12 cellular contexts compared by ENCODE assay signal in the genomic region with DNA sequence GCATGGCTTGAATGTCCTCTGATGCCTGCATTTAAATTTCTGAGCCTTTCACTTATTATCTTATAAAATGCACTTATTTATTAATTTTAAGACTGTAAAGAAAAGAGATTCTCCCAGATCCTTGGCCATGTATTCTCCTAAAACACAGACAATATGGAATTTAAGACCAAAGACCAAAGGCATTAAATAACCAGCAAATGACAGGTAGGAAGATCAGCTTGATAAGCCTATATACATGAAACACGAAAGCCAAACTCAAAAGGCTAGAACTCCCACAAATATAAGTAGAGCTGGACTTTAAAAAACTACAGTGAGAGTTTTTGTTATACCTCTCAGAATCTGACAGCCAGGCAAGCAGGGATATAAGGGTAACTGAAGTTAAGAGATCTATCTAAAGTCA. TPM values are rescaled to one million over a fixed set of nuclear protein-coding genes. Genes with fewer than 3 reads are reported as not detected.
DNase-seq lines count a peak whose midpoint lies in the region; ATAC-seq and TF ChIP-seq lines count a peak whose summit lies in the region.
"Had no signal": no experiment of that assay in that cellular context is flagged by ENCODE, and none has a peak within 500 bp of the region (broad histone marks: within the 10 kb centered on the region; RNA-seq: fewer than 3 reads in every experiment).

No MANE protein-coding gene starts in this region.

- H3K9me3 Mint-ChIP-seq in osteocyte (ENCODE audit: unreplicated experiment), result no peaks in the 10 kb centered on the region

- DNase-seq in right cardiac atrium (no peak), left cardiac atrium (no peak), dorsolateral prefrontal cortex (no peak), osteocyte (ENCODE audit: extremely low spot score, unreplicated experiment) (no peak), EL (no peak)
- DNase-seq in activated CD4-positive, CD25-positive, alpha-beta regulatory T cell treated with anti-CD3 and anti-CD28 coated beads, Interleukin-2, amount 50 U/mL, for 72 hours, result no peak
- DNase-seq in activated CD4-positive, alpha-beta T cell treated with anti-CD3 and anti-CD28 coated beads for 48 hours, result no peak
- DNase-seq: NCI-H1048; NCI-H748 treated with DMSO at 0.1 percent for 48 hours; stimulated activated CD4-positive, alpha-beta T cell treated with anti-CD3 and anti-CD28 coated beads, Interleukin-1b, Interleukin-23, amount 100 ng/mL, for 48 hours had no signal

- peaks cover 6% of the 10 kb centered on the region for H3K36me3 Mint-ChIP-seq in osteocyte (ENCODE audit: unreplicated experiment)

- H3K4me3 ChIP-seq in right cardiac atrium (ENCODE audit: low read length) (peak overlapping the region; percentile 42), dorsolateral prefrontal cortex (peak overlapping the region in 10 of 59 donors; percentile 7 to 34 (median 20))
- H3K4me3 ChIP-seq: cardiac muscle cell had no signal

- WGBS in right cardiac atrium, result 48% methylated on average over 1 of the region's 1 CpG

- H3K9me3 ChIP-seq in right cardiac atrium (ENCODE audit: control insufficient read depth, low read length), result no peaks in the 10 kb centered on the region

- H3K27ac ChIP-seq in right cardiac atrium (ENCODE audit: low read length) (peak overlapping the region; percentile 100), dorsolateral prefrontal cortex (peak overlapping the region in 48 of 59 donors; percentile 0 to 95 (median 75))
- H3K27ac ChIP-seq: cardiac muscle cell had no signal

- H3K27me3 Mint-ChIP-seq in osteocyte (ENCODE audit: unreplicated experiment), result no peaks in the 10 kb centered on the region

- TF ChIP-seq CTCF in dorsolateral prefrontal cortex (IDR thresholded peaks at IDR 0.05 in 54 of 56, conservative IDR thresholded peaks at IDR 0.05 in 2 of 56; ENCODE audit: low read depth in 1 of 56, partially characterized antibody in 56 of 56) (no peak), osteocyte (IDR thresholded peaks at IDR 0.05) (no peak)

- H3K27ac Mint-ChIP-seq in osteocyte (ENCODE audit: unreplicated experiment), result peak overlapping the region; percentile 59

- no peaks in the 10 kb centered on the region for H3K27me3 ChIP-seq in right cardiac atrium (ENCODE audit: control insufficient read depth, insufficient read depth)
- peaks cover 0 to 1% (median 0%) of the 10 kb centered on the region in 45 donors for H3K27me3 ChIP-seq in dorsolateral prefrontal cortex
- H3K27me3 ChIP-seq: cardiac muscle cell had no signal

- peaks cover 59% of the 10 kb centered on the region for H3K4me1 ChIP-seq in right cardiac atrium (ENCODE audit: control insufficient read depth, insufficient read depth, low read length)

- H3K4me3 Mint-ChIP-seq in osteocyte (ENCODE audit: unreplicated experiment), result no peak overlapping the region

- intact Hi-C loops in right cardiac atrium (cut with DNase I), result loop anchor here in 2 of 4 donors (5.0 kb wide), 1 partner anchor 33 kb away; no protein-coding TSS in a partner anchor
- intact Hi-C loops in left cardiac atrium (cut with DNase I), result loop anchor here in 1 of 2 donors (5.0 kb wide), 1 partner anchor 43 kb away; no protein-coding TSS in a partner anchor
- intact Hi-C loops in dorsolateral prefrontal cortex (cut with DNase I), result loop anchor here (2.0 to 5.0 kb wide), 2 partner anchors 38 to 45 kb away; no protein-coding TSS in a partner anchor

- H3K4me1 Mint-ChIP-seq in osteocyte (ENCODE audit: unreplicated experiment), result peaks cover 72% of the 10 kb centered on the region

- ATAC-seq in right cardiac atrium (no peak), left cardiac atrium (no peak), GM18870 (IDR thresholded peaks at IDR 0.05; ENCODE audit: unreplicated experiment) (no peak)

RNA-seq across cellular contexts. Expression of a gene that starts 5.1 kb away (rescaled TPM):
- total RNA-seq in right cardiac atrium, result 100 to 1,000 TPM; 371 to 451 (median 403) TPM
- 232 TPM for polyA plus RNA-seq in right cardiac atrium
- 100 to 1,000 TPM; 327 to 413 TPM for total RNA-seq in left cardiac atrium
- 100 to 1,000 TPM in 70 of 120 experiments, 10 to 100 TPM in 50; 47.9 to 162 (median 105) TPM for total RNA-seq in dorsolateral prefrontal cortex
- total RNA-seq in osteocyte, result 127 and 129 TPM in 2 replicates
